Comparison of ENCODE assay signal across 11 cellular contexts in genomic region chr10:3099291-3100092, GRCh38. TPM values are rescaled to one million over a fixed set of nuclear protein-coding genes. Genes with fewer than 3 reads are reported as not detected.
DNase-seq lines count a peak whose midpoint lies in the region; ATAC-seq, FAIRE-seq and TF ChIP-seq lines count a peak whose summit lies in the region.
"Had no signal": no experiment of that assay in that cellular context is flagged by ENCODE, and none has a peak within 500 bp of the region (broad histone marks: within the 10 kb centered on the region; RNA-seq: fewer than 3 reads in every experiment).

No MANE protein-coding gene starts in this region.

- peak overlapping the region; percentile 33 for H3K4me2 ChIP-seq in A549

- no peak for FAIRE-seq in A549 (lab: Jason Lieb, UNC)
- FAIRE-seq: RCC 7860 had no signal

- POLR2A ChIA-PET in A549 (lab: Yijun Ruan, JAX), result interaction anchor here (0.8 to 1.1 kb wide), 4 partner anchors 7 to 29 kb away, joined by 3 to 7 read pairs (median 4); no protein-coding TSS in a partner anchor
- POLR2A ChIA-PET in activated CD8-positive, alpha-beta T cell treated with anti-CD3 and anti-CD28 coated beads, Interleukin-2, amount 10 ng/mL, durations not matched to agents 7 days and 5 days (lab: Charles Lee), result no interaction called here

- H3K36me3 Mint-ChIP-seq in activated CD8-positive, alpha-beta T cell treated with anti-CD3 and anti-CD28 coated beads, Interleukin-2, amount 10 ng/mL, durations not matched to agents 7 days and 5 days (ENCODE audit: low read depth), result peaks cover 63% of the 10 kb centered on the region

- peak overlapping the region; percentile 92 to 99 for H3K27ac ChIP-seq in A549
- no peak overlapping the region for H3K27ac ChIP-seq in ovary

- ATAC-seq in A549 (no peak), GM18909 (IDR thresholded peaks at IDR 0.05; ENCODE audit: poor library complexity, unreplicated experiment) (no peak)
- no peak for ATAC-seq in activated CD8-positive, alpha-beta T cell treated with anti-CD3 and anti-CD28 coated beads, Interleukin-2, amount 10 ng/mL, durations not matched to agents 7 days and 5 days

- peaks cover 27% of the 10 kb centered on the region for H3K4me1 Mint-ChIP-seq in activated CD8-positive, alpha-beta T cell treated with anti-CD3 and anti-CD28 coated beads, Interleukin-2, amount 10 ng/mL, durations not matched to agents 7 days and 5 days (ENCODE audit: low read depth)

- no peak overlapping the region for H3K4me3 Mint-ChIP-seq in activated CD8-positive, alpha-beta T cell treated with anti-CD3 and anti-CD28 coated beads, Interleukin-2, amount 10 ng/mL, durations not matched to agents 7 days and 5 days
- H3K4me3 Mint-ChIP-seq: naive B cell had no signal

- intact Hi-C loops in ovary (cut with DNase I), result no loop called here

- no peak for TF ChIP-seq EP300 in A549 (IDR thresholded peaks at IDR 0.05)
- no peak for TF ChIP-seq EP300 in ovary (IDR thresholded peaks at IDR 0.05)

- TF ChIP-seq CTCF in A549 (IDR thresholded peaks at IDR 0.05), result no peak
- no peak for TF ChIP-seq CTCF in ovary (IDR thresholded peaks at IDR 0.05)

- no peaks in the 10 kb centered on the region for H3K36me3 ChIP-seq in ovary

- DNase-seq in A549 (ENCODE audit: low read depth in 1 of 2, low spot score in 1 of 2) (no peak), GF-D8 (lab: John Stamatoyannopoulos, UW) (peak; percentile 37), fibroblast of the conjunctiva (ENCODE audit: low read depth) (peak; percentile 53), NCI-H1048 (lab: John Stamatoyannopoulos, UW) (no peak), NCI-H526 treated with DMSO at 0.1 percent for 48 hours (lab: John Stamatoyannopoulos, UW) (no peak), ovary (no peak)
- no peak for DNase-seq in activated CD8-positive, alpha-beta T cell treated with anti-CD3 and anti-CD28 coated beads, Interleukin-2, amount 10 ng/mL, durations not matched to agents 7 days and 5 days
- DNase-seq: activated CD4-positive, alpha-beta T cell treated with anti-CD3 and anti-CD28 coated beads, Interleukin-2, amount 50 U/mL, for 1 hour; naive B cell had no signal

- TF ChIP-seq POLR2A in A549 (IDR thresholded peaks at IDR 0.05; ENCODE audit: low read length) (no peak), ovary (IDR thresholded peaks at IDR 0.05) (no peak)

- H3K4me3 ChIP-seq in A549 (no peak overlapping the region), ovary (no peak overlapping the region)

- H3K27me3 ChIP-seq in ovary, result no peaks in the 10 kb centered on the region

- H3K9me3 Mint-ChIP-seq in activated CD8-positive, alpha-beta T cell treated with anti-CD3 and anti-CD28 coated beads, Interleukin-2, amount 10 ng/mL, durations not matched to agents 7 days and 5 days (ENCODE audit: insufficient read depth), result no peaks in the 10 kb centered on the region
- H3K9me3 Mint-ChIP-seq: naive B cell had no signal

- H3K9me3 ChIP-seq in A549 (no peaks in the 10 kb centered on the region), ovary (no peaks in the 10 kb centered on the region)

- CTCF ChIA-PET in A549 (lab: Yijun Ruan, JAX), result interaction anchor here (1.5 to 1.9 kb wide), 2 partner anchors 9 to 29 kb away, joined by 3 to 9 read pairs; no protein-coding TSS in a partner anchor
- CTCF ChIA-PET in activated CD8-positive, alpha-beta T cell treated with anti-CD3 and anti-CD28 coated beads, Interleukin-2, amount 10 ng/mL, durations not matched to agents 7 days and 5 days (lab: Charles Lee), result no interaction called here

- H3K27me3 Mint-ChIP-seq in activated CD8-positive, alpha-beta T cell treated with anti-CD3 and anti-CD28 coated beads, Interleukin-2, amount 10 ng/mL, durations not matched to agents 7 days and 5 days (ENCODE audit: low read depth), result no peaks in the 10 kb centered on the region
- H3K27me3 Mint-ChIP-seq: naive B cell had no signal

- H3K27ac Mint-ChIP-seq in activated CD8-positive, alpha-beta T cell treated with anti-CD3 and anti-CD28 coated beads, Interleukin-2, amount 10 ng/mL, durations not matched to agents 7 days and 5 days, result peak overlapping the region; percentile 6

- 84% methylated on average over 22 of the region's 22 CpGs for WGBS in A549 (ENCODE audit: missing lambda C conversion rate)
- WGBS in ovary, 3 donors, result 84 to 89% (median 85%) methylated on average over 22 of the region's 22 CpGs

- no peak for TF ChIP-seq RAD21 in A549 (conservative IDR thresholded peaks at IDR 0.05 in 1 of 2, IDR thresholded peaks at IDR 0.05 in 1 of 2)

- peaks cover 80% of the 10 kb centered on the region for H3K4me1 ChIP-seq in A549
- H3K4me1 ChIP-seq in ovary (ENCODE audit: insufficient read depth), result peaks cover 4% of the 10 kb centered on the region

TF ChIP-seq in A549, 52 proteins besides CTCF, POLR2A, EP300 and RAD21:
- no peak for TF ChIP-seq USF2 (IDR thresholded peaks at IDR 0.05)
- TF ChIP-seq CEBPB (IDR thresholded peaks at IDR 0.05), result peak; percentile 80 to 82; a peak in 3 of 4 replicates
- no peak for TF ChIP-seq FOSL2 (IDR thresholded peaks at IDR 0.05)
- 0 out of 2 replicates have a peak, but pooled peaks have one; percentile 17 for TF ChIP-seq FOSL2 (CRISPR knock-in tag; IDR thresholded peaks at IDR 0.05)
- TF ChIP-seq RFX5 (IDR thresholded peaks at IDR 0.05), result no peak

RNA-seq across cellular contexts. Expression of gene PFKP, which starts 32.1 kb away (rescaled TPM):
- 164 and 166 TPM in 2 replicates for polyA plus RNA-seq in A549 (2011; rRNA removed)
- 360 and 395 TPM in 2 replicates for polyA plus RNA-seq in A549 (2012; cell fraction: cytosol; rRNA removed)
- 741 and 798 TPM in 2 replicates for polyA plus RNA-seq in A549 (2012; cell fraction: nucleus; rRNA removed)
- polyA plus RNA-seq in A549 (2017; fragmentation: RNase III; extraction: RNeasy Plus Mini Kit Qiagen cat#74134 plus additional on column Dnase treatment), result 273 to 329 TPM (median 279 TPM) in 3 replicates
- polyA minus RNA-seq in A549 (2011; rRNA and poly(A)+ RNA removed), result 130 and 164 TPM in 2 replicates
- 100 to 1,000 TPM; 220 to 233 TPM for total RNA-seq in activated CD8-positive, alpha-beta T cell treated with anti-CD3 and anti-CD28 coated beads, Interleukin-2, amount 10 ng/mL, durations not matched to agents 7 days and 5 days
- total RNA-seq in ovary, result 10 to 100 TPM; 12.4 to 43.4 (median 23.1) TPM
- polyA plus RNA-seq in ovary, result 10 to 100 TPM; 19.6 to 74.9 TPM

Comparison
In these comparisons a context has a peak if more than half of its experiments do, and no peak if none do; other contexts are left out.
1. DNase-seq: peak in GF-D8 (single experiment) and fibroblast of the conjunctiva (single experiment); none in A549 (0 of 2), activated CD8-positive, alpha-beta T cell treated with anti-CD3 and anti-CD28 coated beads, Interleukin-2, amount 10 ng/mL, durations not matched to agents 7 days and 5 days (single experiment), NCI-H1048 (single experiment), NCI-H526 treated with DMSO at 0.1 percent for 48 hours (single experiment) and ovary (0 of 5).
2. H3K27ac ChIP-seq: peak in A549 (2 of 2); none in ovary (0 of 2).
3. RNA of gene PFKP, which starts 32.1 kb away (total RNA-seq): 220 to 233 TPM in activated CD8-positive, alpha-beta T cell treated with anti-CD3 and anti-CD28 coated beads, Interleukin-2, amount 10 ng/mL, durations not matched to agents 7 days and 5 days; 12.4 to 43.4 TPM in ovary; every median in the first group is over 4 times any median in the second.